ENCODE assay signal across 8 cellular contexts in the genomic region with DNA sequence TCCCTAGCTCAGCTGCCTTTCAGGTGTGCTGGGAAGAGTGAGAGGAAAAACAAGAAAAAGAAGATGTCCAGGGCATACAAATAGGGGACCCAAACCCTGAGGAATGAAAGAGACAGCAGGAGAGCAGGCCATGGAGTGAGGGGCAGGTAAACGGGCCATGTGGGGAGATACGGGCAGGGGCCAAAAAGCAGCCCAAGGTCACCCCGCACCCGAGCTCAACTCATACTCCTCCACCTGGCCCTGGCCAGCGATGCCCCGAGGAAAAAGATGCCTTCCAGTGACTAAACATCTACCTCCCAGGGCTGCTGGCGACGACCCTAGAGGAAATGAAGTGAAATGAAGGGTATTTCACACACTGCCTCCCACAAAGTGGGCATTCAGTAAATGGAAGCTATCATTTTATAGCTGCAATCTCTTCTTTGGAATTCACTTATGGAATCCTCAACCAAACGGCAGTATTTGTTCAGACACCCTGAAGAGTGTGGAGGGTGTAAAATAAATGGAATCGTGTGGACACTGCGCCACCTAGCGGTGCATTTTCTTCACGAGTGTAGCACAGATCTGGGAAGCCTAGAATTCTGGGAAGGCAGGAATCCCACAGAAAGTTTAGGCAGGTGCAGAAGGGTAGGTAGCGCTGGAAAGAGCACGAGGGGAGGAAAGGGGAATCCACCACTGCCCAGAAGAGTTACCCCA. TPM values are rescaled to one million over a fixed set of nuclear protein-coding genes. Genes with fewer than 3 reads are reported as not detected.
DNase-seq lines count a peak whose midpoint lies in the region; ATAC-seq and TF ChIP-seq lines count a peak whose summit lies in the region.

No MANE protein-coding gene starts in this region.

- H3K4me3 Mint-ChIP-seq in activated CD4-positive, alpha-beta T cell treated with anti-CD3 and anti-CD28 coated beads, Interleukin-2, amount 10 ng/mL, durations not matched to agents 7 days and 5 days = no peak overlapping the region

- H3K9me3 Mint-ChIP-seq in activated CD4-positive, alpha-beta T cell treated with anti-CD3 and anti-CD28 coated beads, Interleukin-2, amount 10 ng/mL, durations not matched to agents 7 days and 5 days = no peaks in the 10 kb centered on the region

- H3K36me3 ChIP-seq in lower lobe of right lung = peaks cover 99% of the 10 kb centered on the region

- no peaks in the 10 kb centered on the region for H3K4me1 Mint-ChIP-seq in activated CD4-positive, alpha-beta T cell treated with anti-CD3 and anti-CD28 coated beads, Interleukin-2, amount 10 ng/mL, durations not matched to agents 7 days and 5 days

- peak; percentile 68 for DNase-seq in A172 (ENCODE audit: low spot score)
- DNase-seq in GM12864 (ENCODE audit: low read depth) = no peak
- peak; percentile 59 for DNase-seq in NCI-H1105 treated with DMSO at 0.1 percent for 48 hours (lab: John Stamatoyannopoulos, UW)
- DNase-seq in activated CD4-positive, alpha-beta T cell treated with anti-CD3 and anti-CD28 coated beads, Interleukin-2, amount 10 ng/mL, durations not matched to agents 7 days and 5 days = peak; percentile 38
- DNase-seq in effector CD4-positive, alpha-beta T cell = peak; percentile 34
- peak; percentile 76 for DNase-seq in lower lobe of right lung
- DNase-seq in stimulated activated CD8-positive, alpha-beta memory T cell treated with anti-CD3 and anti-CD28 coated beads, Interleukin-7, amount 100 ng/mL, for 24 hours (ENCODE audit: low read depth) = peak; percentile 27

- TF ChIP-seq CTCF in GM12864 (IDR thresholded peaks at IDR 0.05; ENCODE audit: low read depth, low read length, missing control alignments) (peak; percentile 74), lower lobe of right lung (IDR thresholded peaks at IDR 0.05) (peak; percentile 84)

- H3K36me3 Mint-ChIP-seq in activated CD4-positive, alpha-beta T cell treated with anti-CD3 and anti-CD28 coated beads, Interleukin-2, amount 10 ng/mL, durations not matched to agents 7 days and 5 days (ENCODE audit: low read depth) = peaks cover 32% of the 10 kb centered on the region

- ATAC-seq in lower lobe of right lung (peak; percentile 83 to 85), HG03439 (IDR thresholded peaks at IDR 0.05; ENCODE audit: unreplicated experiment) (no peak)

- H3K27ac ChIP-seq in lower lobe of right lung = no peak overlapping the region

- no peaks in the 10 kb centered on the region for H3K4me1 ChIP-seq in lower lobe of right lung

- H3K27ac Mint-ChIP-seq in activated CD4-positive, alpha-beta T cell treated with anti-CD3 and anti-CD28 coated beads, Interleukin-2, amount 10 ng/mL, durations not matched to agents 7 days and 5 days = no peak overlapping the region

- H3K4me3 ChIP-seq in GM12864 (ENCODE audit: low read depth, low read length) (no peak overlapping the region), lower lobe of right lung (no peak overlapping the region)

- no peaks in the 10 kb centered on the region for H3K27me3 Mint-ChIP-seq in activated CD4-positive, alpha-beta T cell treated with anti-CD3 and anti-CD28 coated beads, Interleukin-2, amount 10 ng/mL, durations not matched to agents 7 days and 5 days

- POLR2A ChIA-PET in activated CD4-positive, alpha-beta T cell treated with anti-CD3 and anti-CD28 coated beads, Interleukin-2, amount 10 ng/mL, durations not matched to agents 7 days and 5 days (lab: Charles Lee) = no interaction called here

- intact Hi-C loops in lower lobe of right lung (cut with DNase I) = no loop called here

- CTCF ChIA-PET in activated CD4-positive, alpha-beta T cell treated with anti-CD3 and anti-CD28 coated beads, Interleukin-2, amount 10 ng/mL, durations not matched to agents 7 days and 5 days (lab: Charles Lee) = interaction anchor here (0.9 to 2.8 kb wide), 3 partner anchors 9 to 16 kb away, joined by 3 to 6 read pairs (median 3); partner anchors contain the start of gene ELAC2

- no peaks in the 10 kb centered on the region for H3K9me3 ChIP-seq in lower lobe of right lung

- H3K27me3 ChIP-seq in lower lobe of right lung (ENCODE audit: low read depth) = no peaks in the 10 kb centered on the region

RNA-seq across cellular contexts. Expression of gene ELAC2, which starts 14.9 kb away (rescaled TPM):
- total RNA-seq in A172 (2014; rRNA removed; shearing (Covaris generic)) = 90.1 and 90.6 TPM in 2 replicates
- 10 to 100 TPM; 60.8 to 74.8 TPM for total RNA-seq in activated CD4-positive, alpha-beta T cell treated with anti-CD3 and anti-CD28 coated beads, Interleukin-2, amount 10 ng/mL, durations not matched to agents 7 days and 5 days
- 41.0 TPM for total RNA-seq in lower lobe of right lung
